In genomic region chr10:21493841-21494220, GRCh38 we compare ENCODE assay signal across 1 cellular context.
A peak's percentile ranks its signal among the peaks of the same experiment; 100 is the strongest.
TF ChIP-seq lines count a peak whose summit lies in the region.

No MANE protein-coding gene starts in this region.

TF ChIP-seq in HepG2, 621 proteins besides CTCF, POLR2A, EP300 and RAD21:
- no peak for TF ChIP-seq KLF13 (CRISPR knock-in tag; IDR thresholded peaks at IDR 0.05)
- peak; percentile 2 for TF ChIP-seq TAF15 (IDR thresholded peaks at IDR 0.05; ENCODE audit: low read depth, low read length, poor library complexity, severe bottlenecking)
- TF ChIP-seq AHDC1 (CRISPR knock-in tag; IDR thresholded peaks at IDR 0.05; ENCODE audit: borderline replicate concordance): 0 out of 2 replicates have a peak, but pooled peaks have one; percentile 20
- TF ChIP-seq HNF4G (IDR thresholded peaks at IDR 0.05; ENCODE audit: borderline replicate concordance, low read depth, low read length): no peak
- TF ChIP-seq HNF4G (CRISPR knock-in tag; IDR thresholded peaks at IDR 0.05; ENCODE audit: borderline replicate concordance, low read depth): no peak
